Comparison of ENCODE assay signal across 9 cellular contexts in the genomic region with DNA sequence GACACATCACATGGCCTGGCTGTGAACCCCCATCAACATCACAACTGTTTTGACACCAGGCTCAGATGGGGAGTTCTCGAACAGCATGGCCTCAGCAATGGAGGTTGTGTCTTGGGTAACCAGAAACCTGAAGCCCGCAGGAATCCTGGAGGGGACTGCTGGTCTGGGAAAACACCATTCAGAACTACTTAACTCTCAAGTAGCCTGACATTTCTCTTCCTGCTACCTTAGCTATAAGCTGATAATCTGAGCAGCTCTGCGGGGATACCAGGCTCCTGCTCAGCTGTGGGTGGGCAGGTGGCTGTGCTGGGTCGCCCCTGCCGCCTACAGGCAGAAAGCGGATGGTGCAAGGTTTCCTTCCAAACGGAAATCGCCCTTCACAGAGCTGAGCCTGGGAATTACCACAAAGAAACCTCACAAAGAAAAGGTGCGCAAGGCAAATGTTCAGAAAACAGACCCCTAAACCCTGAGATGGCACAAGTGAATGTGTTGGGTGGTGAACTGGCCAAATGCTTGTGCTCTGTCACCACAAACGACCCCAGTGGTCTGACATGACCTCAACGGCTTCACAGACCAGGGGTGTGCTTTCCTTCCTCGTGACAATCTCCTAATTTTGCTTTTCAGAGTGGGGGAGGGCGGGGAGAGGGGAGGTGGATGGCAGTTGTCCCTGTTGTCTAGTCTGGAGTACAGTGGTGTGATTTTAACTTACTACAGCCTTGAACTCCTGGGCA. TPM values are rescaled to one million over a fixed set of nuclear protein-coding genes. Genes with fewer than 3 reads are reported as not detected.
A peak's percentile ranks its signal among the peaks of the same experiment; 100 is the strongest.
DNase-seq lines count a peak whose midpoint lies in the region; ATAC-seq lines count a peak whose summit lies in the region.
"Had no signal": no experiment of that assay in that cellular context is flagged by ENCODE, and none has a peak within 500 bp of the region (broad histone marks: within the 10 kb centered on the region; RNA-seq: fewer than 3 reads in every experiment).

No MANE protein-coding gene starts in this region.

- peaks cover 15% of the 10 kb centered on the region for H3K4me1 Mint-ChIP-seq in memory B cell

- peak; percentile 77 for DNase-seq in Ammon's horn (ENCODE audit: low spot score)
- DNase-seq in NCI-H2196 (lab: John Stamatoyannopoulos, UW; ENCODE audit: unreplicated experiment), result peak; percentile 81
- peak; percentile 42 for DNase-seq in activated CD4-positive, CD25-positive, alpha-beta regulatory T cell treated with anti-CD3 and anti-CD28 coated beads, Interleukin-2, amount 50 U/mL, for 72 hours
- peak; percentile 81 for DNase-seq in dermis blood vessel endothelial cell
- peak; percentile 57 to 60 for DNase-seq in memory B cell (ENCODE audit: low spot score in 2 of 2)
- DNase-seq in stimulated activated CD8-positive, alpha-beta memory T cell treated with anti-CD3 and anti-CD28 coated beads, Interleukin-2, amount 100 ng/mL, for 1 hour (ENCODE audit: low read depth in 2 of 2), result peak; percentile 15 to 24

- H3K27me3 Mint-ChIP-seq in memory B cell, result peaks cover 2% of the 10 kb centered on the region

- ATAC-seq in GM18867 (IDR thresholded peaks at IDR 0.05; ENCODE audit: unreplicated experiment), result peak; percentile 74
- ATAC-seq in HG03066 (IDR thresholded peaks at IDR 0.05; ENCODE audit: low read depth, unreplicated experiment), result peak; percentile 69
- peak; percentile 78 for ATAC-seq in memory B cell (ENCODE audit: low read depth)

- H3K36me3 Mint-ChIP-seq in memory B cell, result peaks cover 12% of the 10 kb centered on the region

- H3K27ac Mint-ChIP-seq in memory B cell, result no peak overlapping the region

- H3K4me3 Mint-ChIP-seq in memory B cell, result no peak overlapping the region
- H3K4me3 Mint-ChIP-seq: T-helper 1 cell treated with Interleukin-12 subunit alpha and Interleukin-12 subunit beta and Interleukin-4 antibody, amounts not matched to agents 30 μg/mL and 1 μg/mL, for 36 hours had no signal

- no peaks in the 10 kb centered on the region for H3K9me3 Mint-ChIP-seq in memory B cell
- H3K9me3 Mint-ChIP-seq: T-helper 1 cell treated with Interleukin-12 subunit alpha and Interleukin-12 subunit beta and Interleukin-4 antibody, amounts not matched to agents 30 μg/mL and 1 μg/mL, for 36 hours had no signal

RNA-seq across cellular contexts. Expression of a gene that starts 29.5 kb away (rescaled TPM):
- total RNA-seq in dermis blood vessel endothelial cell, result 97.3 and 135 TPM in 2 replicates

RNA-seq across cellular contexts. Expression of a gene that starts 29.8 kb away (rescaled TPM):
- total RNA-seq in dermis blood vessel endothelial cell, result 8.5 and 21.5 TPM in 2 replicates

Comparison
In these comparisons a context has a peak if more than half of its experiments do, and no peak if none do; other contexts are left out.
1. Peak in every context shown above with its lines: DNase-seq and ATAC-seq.
2. DNase-seq: peak in every context shown above with its lines; median percentile 81 in NCI-H2196; 81 in dermis blood vessel endothelial cell; 77 in Ammon's horn; 58 in memory B cell; 42 in activated CD4-positive, CD25-positive, alpha-beta regulatory T cell treated with anti-CD3 and anti-CD28 coated beads, Interleukin-2, amount 50 U/mL, for 72 hours; 20 in stimulated activated CD8-positive, alpha-beta memory T cell treated with anti-CD3 and anti-CD28 coated beads, Interleukin-2, amount 100 ng/mL, for 1 hour.